8 cellular contexts compared by ENCODE assay signal in the genomic region with DNA sequence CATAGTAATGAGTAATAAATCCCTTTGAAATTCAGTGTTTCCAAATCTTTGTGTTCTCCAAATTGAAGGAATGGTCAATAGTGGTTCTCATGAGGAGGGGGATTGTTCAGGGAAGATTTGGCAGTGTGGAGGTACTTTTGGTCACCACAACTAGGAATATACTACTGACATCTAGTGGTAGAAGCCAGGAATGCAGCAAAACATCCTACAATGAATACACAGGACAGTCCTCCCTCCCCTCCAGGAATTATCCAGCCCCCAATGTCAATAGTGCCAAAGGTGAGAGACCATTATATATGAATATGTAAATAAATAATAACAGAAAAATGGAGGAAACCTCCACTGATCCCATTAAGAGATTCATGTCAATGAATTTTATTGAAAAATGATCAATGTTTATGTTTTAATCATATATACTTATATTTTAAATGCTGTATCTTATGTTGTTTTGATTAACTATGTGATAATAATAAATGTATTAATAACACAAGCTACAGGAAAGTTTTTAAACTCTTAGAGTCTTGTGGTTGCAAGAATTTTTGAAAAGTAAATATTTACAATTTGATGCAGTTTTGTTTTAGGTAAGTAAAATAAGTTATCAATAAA. TPM values are rescaled to one million over a fixed set of nuclear protein-coding genes. Genes with fewer than 3 reads are reported as not detected.
DNase-seq lines count a peak whose midpoint lies in the region; ATAC-seq and TF ChIP-seq lines count a peak whose summit lies in the region.

No MANE protein-coding gene starts in this region.

- H3K27me3 ChIP-seq in heart right ventricle = peaks cover 0 to 22% (median 0%) of the 10 kb centered on the region in 7 donors

- DNase-seq in heart right ventricle (peak in 1 of 2 donors; percentile 13), Right ventricle myocardium superior (no peak), HFF-Myc (ENCODE audit: extremely low read depth, low read depth) (peak; percentile 12), NCI-H748 (lab: John Stamatoyannopoulos, UW; ENCODE audit: unreplicated experiment) (peak; percentile 60), cerebellar cortex (ENCODE audit: low spot score) (peak; percentile 38), medulla oblongata (ENCODE audit: extremely low spot score) (peak; percentile 57)

- H3K27ac ChIP-seq in heart right ventricle = no peak overlapping the region

- no peaks in the 10 kb centered on the region for H3K36me3 ChIP-seq in heart right ventricle

- intact Hi-C loops in heart right ventricle (cut with DNase I) (loop anchor here in 5 of 10 donors (5.0 to 10.0 kb wide), 3 partner anchors 71 to 1302 kb away; no protein-coding TSS in a partner anchor), Right ventricle myocardium superior (cut with DNase I) (loop anchor here (10.0 kb wide), 1 partner anchor 61 kb away; no protein-coding TSS in a partner anchor)

- H3K9me3 ChIP-seq in heart right ventricle = no peaks in the 10 kb centered on the region

- TF ChIP-seq CTCF in heart right ventricle (IDR thresholded peaks at IDR 0.05) = peak; percentile 15 to 81 (median 67)
- TF ChIP-seq CTCF in HFF-Myc (IDR thresholded peaks at IDR 0.05; ENCODE audit: low read depth, low read length, missing control alignments) = peak; percentile 63

- no peak overlapping the region for H3K4me3 ChIP-seq in heart right ventricle
- H3K4me3 ChIP-seq in HFF-Myc (replicated peaks; ENCODE audit: low read depth, low read length) = no peak overlapping the region

- H3K4me1 ChIP-seq in heart right ventricle = no peaks in the 10 kb centered on the region

- ATAC-seq in heart right ventricle = no peak
- ATAC-seq in Right ventricle myocardium superior (ENCODE audit: poor library complexity) = no peak
- no peak for ATAC-seq in GM21786 (IDR thresholded peaks at IDR 0.05; ENCODE audit: unreplicated experiment)
- no peak for ATAC-seq in GM21381 (IDR thresholded peaks at IDR 0.05; ENCODE audit: unreplicated experiment)

RNA-seq across cellular contexts. Expression of a gene that starts 14.4 kb away (rescaled TPM):
- total RNA-seq in heart right ventricle (not detected), Right ventricle myocardium superior (not detected)
- not detected for polyA plus RNA-seq in heart right ventricle
